In the genomic region with DNA sequence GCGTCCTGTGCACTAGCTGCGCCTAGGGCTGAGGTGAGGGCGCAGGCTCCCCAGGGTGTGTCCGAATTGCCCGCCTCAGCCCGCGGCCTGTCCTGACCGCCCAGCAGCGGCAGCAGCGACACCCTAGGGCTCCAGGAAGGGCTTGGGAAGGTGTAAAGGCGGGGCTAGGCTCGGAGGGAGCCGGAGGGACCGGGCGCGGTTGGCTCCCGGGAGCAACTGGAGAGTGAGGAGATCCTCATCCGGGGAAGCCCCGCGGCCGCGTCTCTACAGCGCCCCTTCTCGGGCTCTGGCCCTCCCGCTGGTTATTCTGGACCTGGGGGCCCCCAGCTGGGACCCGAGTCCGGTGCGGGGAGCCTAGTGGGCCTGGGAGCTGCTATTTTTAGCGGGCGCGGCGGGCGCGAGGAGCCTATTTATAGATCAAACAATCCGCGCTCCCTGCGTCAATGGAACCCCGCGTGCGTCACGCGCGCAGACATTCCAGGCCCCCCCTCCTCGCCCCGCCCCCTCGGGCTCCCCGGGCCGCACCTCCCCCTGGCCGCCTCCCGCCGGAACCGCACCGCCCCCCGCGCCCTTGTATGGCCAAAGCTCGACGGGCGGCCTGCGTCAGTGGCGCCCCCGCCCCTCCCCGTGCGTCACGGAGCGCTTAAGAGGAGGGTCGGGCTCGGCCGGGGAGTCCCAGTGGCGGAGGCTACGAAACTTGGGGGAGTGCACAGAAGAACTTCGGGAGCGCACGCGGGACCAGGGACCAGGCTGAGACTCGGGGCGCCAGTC, we compare ENCODE assay signal across 1 cellular context.
TF ChIP-seq lines count a peak whose summit lies in the region.

A gene (plus strand): TSS at position 672 of the 771 bp plus-strand sequence. CDS start 2,887 bp downstream, outside the sequence.

TF ChIP-seq in HepG2, 621 proteins besides CTCF, POLR2A, EP300 and RAD21 (continued from another document):
- TF ChIP-seq, protein P1, sequence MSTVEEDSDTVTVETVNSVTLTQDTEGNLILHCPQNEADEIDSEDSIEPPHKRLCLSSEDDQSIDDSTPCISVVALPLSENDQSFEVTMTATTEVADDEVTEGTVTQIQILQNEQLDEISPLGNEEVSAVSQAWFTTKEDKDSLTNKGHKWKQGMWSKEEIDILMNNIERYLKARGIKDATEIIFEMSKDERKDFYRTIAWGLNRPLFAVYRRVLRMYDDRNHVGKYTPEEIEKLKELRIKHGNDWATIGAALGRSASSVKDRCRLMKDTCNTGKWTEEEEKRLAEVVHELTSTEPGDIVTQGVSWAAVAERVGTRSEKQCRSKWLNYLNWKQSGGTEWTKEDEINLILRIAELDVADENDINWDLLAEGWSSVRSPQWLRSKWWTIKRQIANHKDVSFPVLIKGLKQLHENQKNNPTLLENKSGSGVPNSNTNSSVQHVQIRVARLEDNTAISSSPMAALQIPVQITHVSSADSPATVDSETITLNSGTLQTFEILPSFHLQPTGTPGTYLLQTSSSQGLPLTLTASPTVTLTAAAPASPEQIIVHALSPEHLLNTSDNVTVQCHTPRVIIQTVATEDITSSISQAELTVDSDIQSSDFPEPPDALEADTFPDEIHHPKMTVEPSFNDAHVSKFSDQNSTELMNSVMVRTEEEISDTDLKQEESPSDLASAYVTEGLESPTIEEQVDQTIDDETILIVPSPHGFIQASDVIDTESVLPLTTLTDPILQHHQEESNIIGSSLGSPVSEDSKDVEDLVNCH (CRISPR knock-in tag; IDR thresholded peaks at IDR 0.05), result no peak; the same call in 1 of the 2 replicates
